Comparison of ENCODE assay signal across 19 cellular contexts in the genomic region with DNA sequence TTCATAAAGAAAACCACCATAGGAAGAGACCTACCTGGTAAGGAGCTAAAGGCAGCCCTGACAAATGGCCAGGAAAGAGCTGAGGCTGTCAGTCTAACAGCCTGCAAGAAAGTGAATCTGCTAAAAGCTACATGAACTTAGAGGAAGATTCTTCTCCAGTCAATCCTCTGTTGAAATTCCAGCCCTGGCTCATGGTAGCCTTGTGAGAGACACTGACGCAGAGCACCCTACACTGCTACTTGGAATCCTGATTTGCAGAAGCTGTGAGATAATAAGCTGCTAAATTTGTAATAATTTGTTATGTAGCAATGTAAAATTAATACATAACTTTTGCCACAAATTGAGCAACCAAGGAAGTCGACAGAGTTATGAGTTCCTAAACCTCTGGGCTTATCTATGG.
DNase-seq lines count a peak whose midpoint lies in the region; ATAC-seq and TF ChIP-seq lines count a peak whose summit lies in the region.
"Had no signal": no experiment of that assay in that cellular context is flagged by ENCODE, and none has a peak within 500 bp of the region (broad histone marks: within the 10 kb centered on the region; RNA-seq: fewer than 3 reads in every experiment).

No MANE protein-coding gene starts in this region.

- H3K4me1 ChIP-seq in mesendoderm (ENCODE audit: control insufficient read depth, low read depth, low read length), result no peaks in the 10 kb centered on the region
- no peaks in the 10 kb centered on the region for H3K4me1 ChIP-seq in upper lobe of right lung
- H3K4me1 ChIP-seq: BLaER1 had no signal

- H3K79me1 ChIP-seq in mesendoderm (ENCODE audit: low read length), result no peaks in the 10 kb centered on the region

- H3K27me3 ChIP-seq in mesendoderm (ENCODE audit: insufficient read depth, low read length, poor library complexity), result no peaks in the 10 kb centered on the region
- H3K27me3 ChIP-seq in upper lobe of right lung, result no peaks in the 10 kb centered on the region
- H3K27me3 ChIP-seq: BLaER1 had no signal

- no peak overlapping the region for H2BK120ac ChIP-seq in mesendoderm (ENCODE audit: low read depth, low read length)

- no peak overlapping the region for H2BK15ac ChIP-seq in mesendoderm (replicated peaks; ENCODE audit: low read depth)

- H3K36me3 ChIP-seq in mesendoderm (ENCODE audit: control insufficient read depth, insufficient read depth, low read length) (no peaks in the 10 kb centered on the region), upper lobe of right lung (no peaks in the 10 kb centered on the region)
- H3K36me3 ChIP-seq: BLaER1 had no signal

- peak overlapping the region; percentile 83 for H3K18ac ChIP-seq in mesendoderm (ENCODE audit: low read length)

- no peaks in the 10 kb centered on the region for H3K79me2 ChIP-seq in mesendoderm (ENCODE audit: control insufficient read depth, insufficient read depth, low read length)

- H3K4ac ChIP-seq in mesendoderm (ENCODE audit: low read depth, low read length), result no peak overlapping the region

- H4K5ac ChIP-seq in mesendoderm (ENCODE audit: low read length), result no peak overlapping the region

- peak; percentile 9 to 57 for DNase-seq in NOMO-1 (lab: John Stamatoyannopoulos, UW; ENCODE audit: unreplicated experiment in 2 of 2)
- DNase-seq in amniotic epithelial cell (ENCODE audit: low read depth), result peak; percentile 52
- DNase-seq in mesendoderm, result no peak
- no peak for DNase-seq in upper lobe of right lung
- no peak for DNase-seq in stimulated activated CD8-positive, alpha-beta memory T cell treated with anti-CD3 and anti-CD28 coated beads, Interleukin-4, amount 100 ng/mL, for 48 hours
- DNase-seq in stimulated activated naive CD4-positive, alpha-beta T cell (lab: John Stamatoyannopoulos, UW), result no peak
- no peak for DNase-seq in amniotic stem cell (lab: John Stamatoyannopoulos, UW)
- DNase-seq: CD4-positive, CD25-positive, alpha-beta regulatory T cell; CD8-positive, alpha-beta memory T cell; DMS 273 treated with DMSO at 0.1 percent for 48 hours; DMS79; EL; GDM1; H9 had no signal

- no CpG with 5 or more reads among the region's 2 CpGs for WGBS in mesendoderm (ENCODE audit: extremely low coverage, insufficient coverage, low lambda C conversion rate)

- intact Hi-C loops in upper lobe of right lung (cut with DNase I), result no loop called here

- no peak overlapping the region for H3K23ac ChIP-seq in mesendoderm (ENCODE audit: low read length)

- H3K27ac ChIP-seq in mesendoderm (ENCODE audit: low read depth, low read length) (no peak overlapping the region), upper lobe of right lung (no peak overlapping the region)
- H3K27ac ChIP-seq: 22Rv1, BLaER1, C4-2B had no signal

- H3K4me2 ChIP-seq in mesendoderm (ENCODE audit: low read length), result no peak overlapping the region
- H3K4me2 ChIP-seq: BLaER1, GM23338 had no signal

- ATAC-seq in upper lobe of right lung, result peak; percentile 51
- ATAC-seq: GM23338, HCT116 had no signal

- no peak overlapping the region for H2BK5ac ChIP-seq in mesendoderm (ENCODE audit: low read length)

- no peak overlapping the region for H3K9ac ChIP-seq in mesendoderm (ENCODE audit: low read length)
- H3K9ac ChIP-seq: BLaER1 had no signal

- H3K9me3 ChIP-seq in upper lobe of right lung, result no peaks in the 10 kb centered on the region
- H3K9me3 ChIP-seq: BLaER1 had no signal

- H3K4me3 ChIP-seq in mesendoderm (ENCODE audit: low read length), result no peak overlapping the region
- no peak overlapping the region for H3K4me3 ChIP-seq in upper lobe of right lung
- H3K4me3 ChIP-seq: BLaER1, GM23338 had no signal

- no peak for TF ChIP-seq CTCF in upper lobe of right lung (IDR thresholded peaks at IDR 0.05)

- H3K56ac ChIP-seq in mesendoderm (ENCODE audit: low read length), result no peak overlapping the region

- H4K8ac ChIP-seq in mesendoderm (ENCODE audit: low read depth, low read length), result peak overlapping the region; percentile 84

- no peak overlapping the region for H2AK5ac ChIP-seq in mesendoderm (ENCODE audit: low read length)

Comparison
In these comparisons a context has a peak if more than half of its experiments do, and no peak if none do; other contexts are left out.
1. DNase-seq: peak in NOMO-1 (2 of 2) and amniotic epithelial cell (single experiment); none in mesendoderm (single experiment), upper lobe of right lung (single experiment), stimulated activated CD8-positive, alpha-beta memory T cell treated with anti-CD3 and anti-CD28 coated beads, Interleukin-4, amount 100 ng/mL, for 48 hours (single experiment), stimulated activated naive CD4-positive, alpha-beta T cell (0 of 6) and amniotic stem cell (single experiment).